In the genomic region with DNA sequence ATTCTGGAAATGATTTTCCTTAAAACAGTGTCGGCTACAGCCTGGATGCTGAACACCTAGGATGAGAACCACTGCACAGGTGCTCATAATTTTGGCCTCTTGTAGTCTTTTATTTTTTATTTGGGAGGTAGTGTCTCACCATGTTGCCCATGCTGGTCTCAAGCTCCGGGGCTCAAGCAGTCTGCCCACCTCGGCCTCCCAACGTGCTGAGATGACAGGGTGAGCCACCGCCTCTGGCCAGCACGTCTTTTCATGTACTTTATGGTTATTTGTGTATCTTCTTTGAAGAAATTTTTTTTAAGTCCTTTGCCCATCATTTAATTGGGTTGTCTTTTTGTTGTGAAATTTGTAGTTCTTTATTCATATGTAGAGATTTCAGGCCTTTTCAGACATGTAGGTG, we compare ENCODE assay signal across 18 cellular contexts. TPM values are rescaled to one million over a fixed set of nuclear protein-coding genes. Genes with fewer than 3 reads are reported as not detected.
DNase-seq lines count a peak whose midpoint lies in the region; ATAC-seq and TF ChIP-seq lines count a peak whose summit lies in the region.
"Had no signal": no experiment of that assay in that cellular context is flagged by ENCODE, and none has a peak within 500 bp of the region (broad histone marks: within the 10 kb centered on the region; RNA-seq: fewer than 3 reads in every experiment).

No MANE protein-coding gene starts in this region.

- 78 to 91% methylated on average over 6 of the region's 6 CpGs for WGBS in sigmoid colon, 2 donors

- peaks cover 19% of the 10 kb centered on the region for H3K4me1 ChIP-seq in effector memory CD4-positive, alpha-beta T cell (ENCODE audit: control insufficient read depth, insufficient read depth, low read length, poor library complexity, severe bottlenecking)
- peaks cover 0 to 76% (median 74%) of the 10 kb centered on the region in 4 donors for H3K4me1 ChIP-seq in sigmoid colon
- H3K4me1 ChIP-seq: foreskin keratinocyte had no signal

- H3K9me3 ChIP-seq in KOPT-K1 (ENCODE audit: insufficient read depth, low read length, poor library complexity, severe bottlenecking) (no peaks in the 10 kb centered on the region), sigmoid colon (no peaks in the 10 kb centered on the region)
- H3K9me3 ChIP-seq in effector memory CD4-positive, alpha-beta T cell (ENCODE audit: control insufficient read depth, low read length) = no peaks in the 10 kb centered on the region

- peaks cover 17% of the 10 kb centered on the region for H3K36me3 Mint-ChIP-seq in T-helper 1 cell treated with Interleukin-12 subunit alpha and Interleukin-12 subunit beta and Interleukin-4 antibody, amounts not matched to agents 30 μg/mL and 1 μg/mL, for 36 hours (ENCODE audit: low read depth)

- peaks cover 33% of the 10 kb centered on the region for H3K4me1 Mint-ChIP-seq in T-helper 1 cell treated with Interleukin-12 subunit alpha and Interleukin-12 subunit beta and Interleukin-4 antibody, amounts not matched to agents 30 μg/mL and 1 μg/mL, for 36 hours (ENCODE audit: low read depth)
- H3K4me1 Mint-ChIP-seq: endodermal cell had no signal

- no peak overlapping the region for H3K4me3 ChIP-seq in effector memory CD4-positive, alpha-beta T cell (ENCODE audit: insufficient read depth, low read depth, low read length, poor library complexity, severe bottlenecking)
- H3K4me3 ChIP-seq in sigmoid colon = no peak overlapping the region
- H3K4me3 ChIP-seq: SJSA1 had no signal

- H3K27ac Mint-ChIP-seq in T-helper 1 cell treated with Interleukin-12 subunit alpha and Interleukin-12 subunit beta and Interleukin-4 antibody, amounts not matched to agents 30 μg/mL and 1 μg/mL, for 36 hours = peak overlapping the region; percentile 65
- H3K27ac Mint-ChIP-seq: endodermal cell had no signal

- intact Hi-C loops in sigmoid colon (cut with DNase I) = loop anchor here (5.0 to 10.0 kb wide), 2 partner anchors 33 to 255 kb away; a partner anchor contains a TSS

- H3K27me3 ChIP-seq in effector memory CD4-positive, alpha-beta T cell (replicated peaks; ENCODE audit: control insufficient read depth, insufficient read depth, low read length, poor library complexity, severe bottlenecking) = no peaks in the 10 kb centered on the region
- H3K27me3 ChIP-seq in sigmoid colon = no peaks in the 10 kb centered on the region
- H3K27me3 ChIP-seq: foreskin keratinocyte, SJSA1 had no signal

- no peak for TF ChIP-seq CTCF in sigmoid colon (IDR thresholded peaks at IDR 0.05)

- no peaks in the 10 kb centered on the region for H3K27me3 Mint-ChIP-seq in T-helper 1 cell treated with Interleukin-12 subunit alpha and Interleukin-12 subunit beta and Interleukin-4 antibody, amounts not matched to agents 30 μg/mL and 1 μg/mL, for 36 hours (ENCODE audit: low read depth)

- peak overlapping the region; percentile 79 for H3K27ac ChIP-seq in KOPT-K1 (ENCODE audit: low read depth, low read length, poor library complexity, severe bottlenecking)
- H3K27ac ChIP-seq in effector memory CD4-positive, alpha-beta T cell (ENCODE audit: insufficient read depth, low read length, poor library complexity, severe bottlenecking) = peak overlapping the region; percentile 11
- H3K27ac ChIP-seq in sigmoid colon = peak overlapping the region; percentile 91 to 93 (median 92)
- H3K27ac ChIP-seq: C4-2B, foreskin keratinocyte, KMS-11, SJSA1 had no signal

- no peak for TF ChIP-seq EP300 in sigmoid colon (IDR thresholded peaks at IDR 0.05)

- no peak for TF ChIP-seq POLR2A in sigmoid colon (IDR thresholded peaks at IDR 0.05)

- H3K36me3 ChIP-seq in KOPT-K1 (ENCODE audit: insufficient read depth, low read length) (peaks cover 58% of the 10 kb centered on the region), sigmoid colon (peaks cover 12 to 27% (median 15%) of the 10 kb centered on the region in 4 donors)
- H3K36me3 ChIP-seq in effector memory CD4-positive, alpha-beta T cell (ENCODE audit: control insufficient read depth, insufficient read depth, low read length) = peaks cover 13% of the 10 kb centered on the region

- no peaks in the 10 kb centered on the region for H3K9me3 Mint-ChIP-seq in T-helper 1 cell treated with Interleukin-12 subunit alpha and Interleukin-12 subunit beta and Interleukin-4 antibody, amounts not matched to agents 30 μg/mL and 1 μg/mL, for 36 hours
- H3K9me3 Mint-ChIP-seq: endodermal cell, neural crest cell had no signal

- DNase-seq in T-helper 1 cell = no peak
- DNase-seq in effector memory CD4-positive, alpha-beta T cell = no peak
- DNase-seq in sigmoid colon = no peak
- DNase-seq in NCI-H524 (lab: John Stamatoyannopoulos, UW) = no peak
- DNase-seq: central memory CD4-positive, alpha-beta T cell; DND-41; endodermal cell; foreskin keratinocyte; NCI-H1417 treated with DMSO at 0.1 percent for 48 hours; retina had no signal

- ATAC-seq in HG03460 (IDR thresholded peaks at IDR 0.05; ENCODE audit: unreplicated experiment) (no peak), HG03095 (IDR thresholded peaks at IDR 0.05; ENCODE audit: unreplicated experiment) (no peak)
- ATAC-seq: foreskin keratinocyte had no signal

- H3K4me3 Mint-ChIP-seq in T-helper 1 cell treated with Interleukin-12 subunit alpha and Interleukin-12 subunit beta and Interleukin-4 antibody, amounts not matched to agents 30 μg/mL and 1 μg/mL, for 36 hours = no peak overlapping the region
- H3K4me3 Mint-ChIP-seq: endodermal cell, neural crest cell had no signal

RNA-seq across cellular contexts. Expression of a gene that starts 58.0 kb away (rescaled TPM):
- 10 to 100 TPM; 51.7 to 67.0 (median 66.7) TPM for total RNA-seq in sigmoid colon
- polyA plus RNA-seq in sigmoid colon = 10 to 100 TPM; 62.5 to 70.1 (median 67.5) TPM

Comparison
In these comparisons a context has a peak if more than half of its experiments do, and no peak if none do; other contexts are left out.
1. H3K27ac ChIP-seq: peak in every context shown above with its lines; median percentile 92 in sigmoid colon; 79 in KOPT-K1; 11 in effector memory CD4-positive, alpha-beta T cell.